22 cellular contexts compared by ENCODE assay signal in genomic region chr14:29527286-29527685, GRCh38.
DNase-seq lines count a peak whose midpoint lies in the region; ATAC-seq, FAIRE-seq and TF ChIP-seq lines count a peak whose summit lies in the region.
"Had no signal": no experiment of that assay in that cellular context is flagged by ENCODE, and none has a peak within 500 bp of the region (broad histone marks: within the 10 kb centered on the region; RNA-seq: fewer than 3 reads in every experiment).

No MANE protein-coding gene starts in this region.

- H3K27me3 ChIP-seq in HepG2 (ENCODE audit: control insufficient read depth in 1 of 2, insufficient read depth in 2 of 2, low read length in 2 of 2) (no peaks in the 10 kb centered on the region), right lobe of liver (peaks cover 0 to 6% of the 10 kb centered on the region in 2 donors), endothelial cell of umbilical vein (ENCODE audit: control insufficient read depth in 2 of 2, insufficient read depth in 2 of 2, low read length in 2 of 2) (peaks cover 3 to 6% of the 10 kb centered on the region in 2 experiments)

- H3K9me1 ChIP-seq in endothelial cell of umbilical vein (replicated peaks; ENCODE audit: control insufficient read depth, extremely low read depth, insufficient read depth, low read length): no peaks in the 10 kb centered on the region

- intact Hi-C loops in HepG2 (cut with micrococcal nuclease; ENCODE audit: unreplicated experiment) (no loop called here), right lobe of liver (cut with DNase I) (no loop called here), endothelial cell of umbilical vein (cut with micrococcal nuclease) (no loop called here), kidney (cut with DNase I) (no loop called here)

- TF ChIP-seq EP300 in HepG2 (IDR thresholded peaks at IDR 0.05; ENCODE audit: low read depth in 2 of 2, low read length in 2 of 2) (no peak), HepG2 (CRISPR knock-in tag; IDR thresholded peaks at IDR 0.05; ENCODE audit: borderline replicate concordance) (no peak)

- H3K4me1 ChIP-seq in HepG2 (ENCODE audit: insufficient read depth, low read length): no peaks in the 10 kb centered on the region
- no peaks in the 10 kb centered on the region for H3K4me1 ChIP-seq in right lobe of liver
- no peaks in the 10 kb centered on the region for H3K4me1 ChIP-seq in endothelial cell of umbilical vein (ENCODE audit: control insufficient read depth, extremely low read depth, insufficient read depth, low read length)
- H3K4me1 ChIP-seq in kidney (ENCODE audit: control insufficient read depth in 1 of 2, insufficient read depth in 1 of 2, low read depth in 1 of 2, low read length in 2 of 2): no peaks in the 10 kb centered on the region

- BruUV-seq in HepG2 (replicated peaks; lab: Mats Ljungman, UMichigan) (no TSS peak), endothelial cell of umbilical vein (replicated peaks; lab: Mats Ljungman, UMichigan) (no TSS peak)

- H2AFZ ChIP-seq in HepG2 (ENCODE audit: low read length) (no peak overlapping the region), endothelial cell of umbilical vein (ENCODE audit: low read depth, low read length) (no peak overlapping the region)
- H2AFZ ChIP-seq: GM23248 had no signal

- dilution Hi-C loops in endothelial cell of umbilical vein (cut with MboI; ENCODE audit: extremely low pct_ligation_motif_present, low sequenced_read_pairs): no loop called here

- CTCF ChIA-PET in HepG2 (lab: Yijun Ruan, JAX; ENCODE audit: low intra/inter-chr PET ratio, low total read pairs) (interaction anchor here (0.6 kb wide), 1 partner anchor 527 kb away, joined by 3 read pairs; no protein-coding TSS in a partner anchor), endothelial cell of umbilical vein (lab: Charles Lee) (interaction anchor here (1.0 to 1.5 kb wide), 3 partner anchors 9 to 770 kb away, joined by 5 to 7 read pairs (median 6); no protein-coding TSS in a partner anchor)

- H3K36me3 ChIP-seq in HepG2 (replicated peaks in 1 of 2; ENCODE audit: control insufficient read depth in 1 of 2, insufficient read depth in 2 of 2, low read length in 2 of 2) (no peaks in the 10 kb centered on the region), right lobe of liver (no peaks in the 10 kb centered on the region), endothelial cell of umbilical vein (ENCODE audit: control insufficient read depth in 2 of 2, extremely low read depth in 1 of 2, insufficient read depth in 2 of 2, low read length in 2 of 2) (no peaks in the 10 kb centered on the region), kidney (ENCODE audit: control insufficient read depth in 1 of 2, insufficient read depth in 2 of 2, low read length in 2 of 2) (no peaks in the 10 kb centered on the region)

- H3K9ac ChIP-seq in HepG2 (ENCODE audit: insufficient read depth, low read depth, low read length) (no peak overlapping the region), endothelial cell of umbilical vein (replicated peaks; ENCODE audit: extremely low read depth, insufficient read depth, low read length) (no peak overlapping the region), kidney (ENCODE audit: low read length in 2 of 2) (no peak overlapping the region)
- H3K9ac ChIP-seq: GM23248 had no signal

- TF ChIP-seq POLR2A in HepG2 (IDR thresholded peaks at IDR 0.05; ENCODE audit: insufficient read depth in 1 of 2, low read depth in 2 of 2, low read length in 2 of 2) (no peak), right lobe of liver (IDR thresholded peaks at IDR 0.05) (no peak), endothelial cell of umbilical vein (IDR thresholded peaks at IDR 0.05; ENCODE audit: low read depth, low read length) (no peak)

- H4K20me1 ChIP-seq in HepG2 (ENCODE audit: insufficient read depth, low read length) (no peaks in the 10 kb centered on the region), endothelial cell of umbilical vein (replicated peaks; ENCODE audit: control insufficient read depth, extremely low read depth, insufficient read depth, low read length) (no peaks in the 10 kb centered on the region)

- H3K79me2 ChIP-seq in HepG2 (ENCODE audit: insufficient read depth, low read length): no peaks in the 10 kb centered on the region
- H3K79me2 ChIP-seq in endothelial cell of umbilical vein (ENCODE audit: control insufficient read depth, insufficient read depth, low read length): no peaks in the 10 kb centered on the region

- H3K4me2 ChIP-seq in HepG2 (ENCODE audit: low read depth, low read length) (no peak overlapping the region), endothelial cell of umbilical vein (ENCODE audit: insufficient read depth, low read length) (no peak overlapping the region)

- DNase-seq in HepG2 (ENCODE audit: low spot score) (no peak), right lobe of liver (no peak), endothelial cell of umbilical vein (ENCODE audit: low read depth, low spot score) (no peak), kidney (no peak), coronary artery (ENCODE audit: low spot score) (no peak), NCI-H524 treated with DMSO at 0.1 percent for 48 hours (lab: John Stamatoyannopoulos, UW) (no peak), germinal center (ENCODE audit: low spot score) (no peak)
- DNase-seq: C1 segment of cervical spinal cord; Calu3; CD4-positive, alpha-beta memory T cell; COR-L47; DMS53; DMS79 treated with DMSO at 0.1 percent for 48 hours; GF-D8; GM23248; H7; HCEC 1CT had no signal

- H3K9me3 ChIP-seq in HepG2 (ENCODE audit: low read length): peaks cover 23% of the 10 kb centered on the region
- H3K9me3 ChIP-seq in right lobe of liver: no peaks in the 10 kb centered on the region
- no peaks in the 10 kb centered on the region for H3K9me3 ChIP-seq in endothelial cell of umbilical vein (replicated peaks; ENCODE audit: control insufficient read depth, insufficient read depth, low read length)
- H3K9me3 ChIP-seq in kidney (ENCODE audit: control insufficient read depth in 1 of 2, low read length in 2 of 2): no peaks in the 10 kb centered on the region

- H3K4me3 ChIP-seq in HepG2 (replicated peaks in 1 of 3; ENCODE audit: insufficient read depth in 1 of 3, low read depth in 2 of 3, low read length in 3 of 3) (no peak overlapping the region), right lobe of liver (no peak overlapping the region), endothelial cell of umbilical vein (replicated peaks in 1 of 3; ENCODE audit: insufficient read depth in 1 of 3, low read depth in 1 of 3, low read length in 3 of 3) (no peak overlapping the region), kidney (ENCODE audit: low read length in 2 of 2) (no peak overlapping the region), coronary artery (no peak overlapping the region)
- H3K4me3 ChIP-seq: GM23248 had no signal

- POLR2A ChIA-PET in HepG2 (lab: Yijun Ruan, JAX): no interaction called here
- POLR2A ChIA-PET in endothelial cell of umbilical vein (lab: Charles Lee): no interaction called here

- ATAC-seq in HepG2 (no peak), right lobe of liver (no peak), GM21526 (IDR thresholded peaks at IDR 0.05; ENCODE audit: low FRiP score, unreplicated experiment) (no peak)

- no peak for FAIRE-seq in HepG2 (lab: Jason Lieb, UNC)
- peak; percentile 33 for FAIRE-seq in endothelial cell of umbilical vein (lab: Jason Lieb, UNC)
- FAIRE-seq in kidney (lab: Jason Lieb, UNC): peak; percentile 19
- FAIRE-seq: GM12891, GM18507, H1 had no signal

- no peak for TF ChIP-seq CTCF in HepG2 (CRISPR knock-in tag; IDR thresholded peaks at IDR 0.05)
- no peak for TF ChIP-seq CTCF in right lobe of liver (IDR thresholded peaks at IDR 0.05)
- no peak for TF ChIP-seq CTCF in endothelial cell of umbilical vein (IDR thresholded peaks at IDR 0.05; ENCODE audit: extremely low read depth in 1 of 2, insufficient read depth in 1 of 2, low read depth in 1 of 2, low read length in 2 of 2)
- TF ChIP-seq CTCF in kidney (IDR thresholded peaks at IDR 0.05; ENCODE audit: borderline replicate concordance, extremely low read depth, insufficient read depth): no peak
- TF ChIP-seq CTCF in coronary artery (IDR thresholded peaks at IDR 0.05): no peak

- TF ChIP-seq RAD21 in HepG2 (CRISPR knock-in tag; IDR thresholded peaks at IDR 0.05): no peak

- in situ Hi-C loops in HepG2 (cut with HindIII; ENCODE audit: extremely low pct_ligation_motif_present, low pct_unique_long_range_greater_than_20kb): no loop called here

- H3K27ac ChIP-seq in HepG2 (ENCODE audit: extremely low read length, insufficient read depth, low read length) (no peak overlapping the region), right lobe of liver (no peak overlapping the region), endothelial cell of umbilical vein (ENCODE audit: insufficient read depth, low read depth, low read length) (no peak overlapping the region), kidney (ENCODE audit: low read depth in 2 of 2, low read length in 2 of 2) (no peak overlapping the region), coronary artery (no peak overlapping the region)
- H3K27ac ChIP-seq: 22Rv1, GM23248 had no signal

TF ChIP-seq in HepG2, 621 proteins besides CTCF, POLR2A, EP300 and RAD21 (continues in another document):
- TF ChIP-seq, protein P1, sequence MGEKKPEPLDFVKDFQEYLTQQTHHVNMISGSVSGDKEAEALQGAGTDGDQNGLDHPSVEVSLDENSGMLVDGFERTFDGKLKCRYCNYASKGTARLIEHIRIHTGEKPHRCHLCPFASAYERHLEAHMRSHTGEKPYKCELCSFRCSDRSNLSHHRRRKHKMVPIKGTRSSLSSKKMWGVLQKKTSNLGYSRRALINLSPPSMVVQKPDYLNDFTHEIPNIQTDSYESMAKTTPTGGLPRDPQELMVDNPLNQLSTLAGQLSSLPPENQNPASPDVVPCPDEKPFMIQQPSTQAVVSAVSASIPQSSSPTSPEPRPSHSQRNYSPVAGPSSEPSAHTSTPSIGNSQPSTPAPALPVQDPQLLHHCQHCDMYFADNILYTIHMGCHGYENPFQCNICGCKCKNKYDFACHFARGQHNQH (CRISPR knock-in tag; IDR thresholded peaks at IDR 0.05): no peak
- TF ChIP-seq MAFF (IDR thresholded peaks at IDR 0.05; ENCODE audit: low read depth, low read length) (peak; percentile 74; the same call in 1 of the 2 replicates), KDM5A (IDR thresholded peaks at IDR 0.05; ENCODE audit: borderline replicate concordance, low read length) (0 out of 2 replicates have a peak, but pooled peaks have one; percentile 12)

TF ChIP-seq in endothelial cell of umbilical vein, 7 proteins besides CTCF, POLR2A, EP300 and RAD21 (continues in another document):
- TF ChIP-seq POLR2AphosphoS5 (IDR thresholded peaks at IDR 0.05; ENCODE audit: insufficient read depth, low read depth, low read length) (no peak), MYC (IDR thresholded peaks at IDR 0.05; ENCODE audit: low read depth, low read length) (no peak), FOS (IDR thresholded peaks at IDR 0.05; ENCODE audit: borderline replicate concordance, insufficient read depth, low read length) (no peak), MAX (IDR thresholded peaks at IDR 0.05; ENCODE audit: insufficient read depth, insufficient read length) (no peak), EZH2 (IDR thresholded peaks at IDR 0.05; ENCODE audit: borderline replicate concordance, low read depth, low read length, severe bottlenecking) (no peak), JUN (IDR thresholded peaks at IDR 0.05; ENCODE audit: borderline replicate concordance, insufficient read depth, insufficient read length, low read depth) (no peak)
